ENCODE assay signal across 10 cellular contexts in genomic region chr12:107400686-107401447, GRCh38.
DNase-seq lines count a peak whose midpoint lies in the region; ATAC-seq, FAIRE-seq and TF ChIP-seq lines count a peak whose summit lies in the region.
"Had no signal": no experiment of that assay in that cellular context is flagged by ENCODE, and none has a peak within 500 bp of the region (broad histone marks: within the 10 kb centered on the region; RNA-seq: fewer than 3 reads in every experiment).

No MANE protein-coding gene starts in this region.

- no peak overlapping the region for H4K5ac ChIP-seq in H1 (ENCODE audit: insufficient read length, low read depth, low read length)

- no peak overlapping the region for H3K18ac ChIP-seq in H1 (ENCODE audit: extremely low read depth, low read length)

- H3K14ac ChIP-seq in H1 (ENCODE audit: insufficient read length), result no peak overlapping the region

- H3K79me1 ChIP-seq in H1 (ENCODE audit: low read depth, low read length), result no peaks in the 10 kb centered on the region

- TF ChIP-seq CTCF in H1 (IDR thresholded peaks at IDR 0.05; ENCODE audit: control extremely low read depth in 1 of 3, insufficient read depth in 1 of 3, low read depth in 1 of 3, low read length in 3 of 3), result no peak

- H3K4me1 ChIP-seq in H1 (replicated peaks in 1 of 4; ENCODE audit: control insufficient read depth in 3 of 4, insufficient read depth in 4 of 4, low read length in 3 of 4) (peaks cover 1 to 17% (median 10%) of the 10 kb centered on the region in 4 experiments; a peak in 4 of 7 replicates), small intestine (ENCODE audit: control insufficient read depth in 2 of 2, insufficient read depth in 1 of 2, low read depth in 1 of 2, low read length in 1 of 2) (no peaks in the 10 kb centered on the region)

- H3K23me2 ChIP-seq in H1 (ENCODE audit: low read depth, low read length), result no peaks in the 10 kb centered on the region

- H3K4me3 ChIP-seq in H1 (ENCODE audit: extremely low read depth in 1 of 4, insufficient read depth in 2 of 4, low read depth in 3 of 4, low read length in 4 of 4) (no peak overlapping the region), small intestine (ENCODE audit: low read depth in 1 of 2, low read length in 2 of 2) (no peak overlapping the region)

- H2BK120ac ChIP-seq in H1 (replicated peaks; ENCODE audit: low read depth, low read length), result no peak overlapping the region

- no peak for TF ChIP-seq EP300 in H1 (IDR thresholded peaks at IDR 0.05; ENCODE audit: borderline replicate concordance in 1 of 2, low read depth in 2 of 2, low read length in 2 of 2)

- no peak overlapping the region for H3K9ac ChIP-seq in H1 (replicated peaks in 1 of 4; ENCODE audit: extremely low read depth in 1 of 4, low read depth in 3 of 4, low read length in 3 of 4)

- no peak for TF ChIP-seq POLR2A in H1 (IDR thresholded peaks at IDR 0.05; ENCODE audit: control extremely low read depth in 1 of 2, low read depth in 2 of 2, low read length in 2 of 2)

- H3K27ac ChIP-seq in H1 (ENCODE audit: low read depth, low read length) (no peak overlapping the region), small intestine (ENCODE audit: low read depth in 1 of 2, low read length in 1 of 2) (no peak overlapping the region)

- H2AFZ ChIP-seq in H1 (ENCODE audit: low read length), result no peak overlapping the region

- no peaks in the 10 kb centered on the region for H3K9me3 ChIP-seq in H1 (ENCODE audit: insufficient read depth in 2 of 2, low read depth in 1 of 2, low read length in 1 of 2)
- no peaks in the 10 kb centered on the region for H3K9me3 ChIP-seq in small intestine (ENCODE audit: control insufficient read depth, low read depth)

- WGBS in H1 (ENCODE audit: extremely low coverage in 1 of 2, insufficient coverage in 1 of 2, insufficient read length in 1 of 2, insufficient replicate concordance in 2 of 2, low coverage in 1 of 2, low lambda C conversion rate in 2 of 2, missing lambda C conversion rate in 1 of 2), 2 experiments, result 86% methylated on average over 14 of the region's 14 CpGs; no CpG with 5 or more reads in 1 of the 2 experiments
- 63 to 66% (median 64%) methylated on average over 14 of the region's 14 CpGs for WGBS in small intestine, 3 donors

- no peak for FAIRE-seq in H1 (lab: Jason Lieb, UNC)
- FAIRE-seq in small intestine (lab: Jason Lieb, UNC), result no peak
- FAIRE-seq: frontal cortex had no signal

- no peak overlapping the region for H2AK5ac ChIP-seq in H1 (ENCODE audit: low read depth, low read length)

- ATAC-seq in left ventricle myocardium superior (peak; percentile 18), HG02642 (IDR thresholded peaks at IDR 0.05; ENCODE audit: poor library complexity, unreplicated experiment) (no peak), GM19324 (IDR thresholded peaks at IDR 0.05; ENCODE audit: low FRiP score, unreplicated experiment) (no peak)
- ATAC-seq: PC-3 had no signal

- H4K20me1 ChIP-seq in H1 (replicated peaks in 1 of 2; ENCODE audit: control insufficient read depth in 1 of 2, insufficient read depth in 2 of 2, low read length in 2 of 2), result no peaks in the 10 kb centered on the region

- no peak overlapping the region for H2BK15ac ChIP-seq in H1 (ENCODE audit: low read length)

- intact Hi-C loops in left ventricle myocardium superior (cut with micrococcal nuclease) (no loop called here), cardiac septum (cut with DNase I) (loop anchor here (10.0 kb wide), 1 partner anchor 266 kb away; no protein-coding TSS in a partner anchor)

- DNase-seq in left ventricle myocardium superior, result no peak
- no peak for DNase-seq in cardiac septum (ENCODE audit: low spot score)
- peak; percentile 22 to 68 for DNase-seq in NCI-H524 (lab: John Stamatoyannopoulos, UW)
- DNase-seq in H1 (ENCODE audit: low read depth in 1 of 2, low spot score in 2 of 2), result no peak
- DNase-seq in small intestine, result peak; percentile 56
- DNase-seq in activated CD4-positive, alpha-beta T cell treated with anti-CD3 and anti-CD28 coated beads, Interleukin-2, amount 50 U/mL, for 4 hours, result no peak
- DNase-seq: PC-3 had no signal

- H2BK20ac ChIP-seq in H1 (ENCODE audit: low read length), result no peak overlapping the region

- no peak overlapping the region; the same call in 1 of the 2 replicates for H2BK5ac ChIP-seq in H1 (ENCODE audit: low read depth, low read length)

- no peak overlapping the region for H3K56ac ChIP-seq in H1 (replicated peaks; ENCODE audit: insufficient read length, low read depth, low read length)

- no peak overlapping the region; the same call in 1 of the 2 replicates for H2BK12ac ChIP-seq in H1 (ENCODE audit: low read depth, low read length)

- CTCF ChIA-PET in H1 (lab: Charles Lee; ENCODE audit: partially characterized antibody), result interaction anchor here (0.6 to 11.7 kb wide), 13 partner anchors 14 to 281 kb away, joined by 3 to 193 read pairs (median 4); no protein-coding TSS in a partner anchor

- H3K27me3 ChIP-seq in H1 (replicated peaks in 1 of 4; ENCODE audit: control insufficient read depth in 3 of 4, extremely low read depth in 1 of 4, insufficient read depth in 3 of 4, low read length in 3 of 4) (no peaks in the 10 kb centered on the region; a peak in 1 of 7 replicates), small intestine (ENCODE audit: control insufficient read depth in 2 of 2, insufficient read depth in 2 of 2, low read length in 2 of 2) (no peaks in the 10 kb centered on the region)

- H3K23ac ChIP-seq in H1 (ENCODE audit: insufficient read length), result no peak overlapping the region

- H4K91ac ChIP-seq in H1 (replicated peaks; ENCODE audit: insufficient read length, low read length), result no peak overlapping the region

- H3K4ac ChIP-seq in H1 (replicated peaks; ENCODE audit: insufficient read length, low read depth, low read length), result no peak overlapping the region

- POLR2A ChIA-PET in H1 (lab: Charles Lee; ENCODE audit: partially characterized antibody), result interaction anchor here (0.6 to 0.7 kb wide), 2 partner anchors 64 to 440 kb away, joined by 3 read pairs; no protein-coding TSS in a partner anchor

- H3K36me3 ChIP-seq in H1 (ENCODE audit: control insufficient read depth in 2 of 4, insufficient read depth in 4 of 4, low read length in 3 of 4) (no peaks in the 10 kb centered on the region), small intestine (ENCODE audit: control insufficient read depth in 2 of 2, insufficient read depth in 2 of 2, low read length in 2 of 2) (no peaks in the 10 kb centered on the region)

- H3K4me2 ChIP-seq in H1 (ENCODE audit: insufficient read depth in 1 of 2, low read depth in 2 of 2, low read length in 2 of 2), result no peak overlapping the region

- TF ChIP-seq RAD21 in H1 (IDR thresholded peaks at IDR 0.05 in 1 of 2, conservative IDR thresholded peaks at IDR 0.05 in 1 of 2; ENCODE audit: low read depth in 2 of 2, low read length in 2 of 2), result no peak

- H4K8ac ChIP-seq in H1 (ENCODE audit: extremely low read depth, insufficient read depth, low read length), result 0 out of 2 replicates have a peak overlapping the region, but pooled peaks have one; percentile 20

- no peaks in the 10 kb centered on the region for H3K79me2 ChIP-seq in H1 (ENCODE audit: control insufficient read depth in 1 of 2, insufficient read depth in 2 of 2, low read length in 2 of 2)

TF ChIP-seq in H1, 55 proteins besides CTCF, POLR2A, EP300 and RAD21:
- peak; percentile 51; the same call in 1 of the 2 replicates for TF ChIP-seq CEBPB (IDR thresholded peaks at IDR 0.05; ENCODE audit: low read depth, low read length)
- no peak for TF ChIP-seq EZH2 (IDR thresholded peaks at IDR 0.05; ENCODE audit: low read depth, low read length, severe bottlenecking)

Comparison
In these comparisons a context has a peak if more than half of its experiments do, and no peak if none do; other contexts are left out.
1. DNase-seq: peak in NCI-H524 (2 of 2) and small intestine (single experiment); none in left ventricle myocardium superior (single experiment), cardiac septum (single experiment), H1 (0 of 2) and activated CD4-positive, alpha-beta T cell treated with anti-CD3 and anti-CD28 coated beads, Interleukin-2, amount 50 U/mL, for 4 hours (0 of 2).